In the genomic region with DNA sequence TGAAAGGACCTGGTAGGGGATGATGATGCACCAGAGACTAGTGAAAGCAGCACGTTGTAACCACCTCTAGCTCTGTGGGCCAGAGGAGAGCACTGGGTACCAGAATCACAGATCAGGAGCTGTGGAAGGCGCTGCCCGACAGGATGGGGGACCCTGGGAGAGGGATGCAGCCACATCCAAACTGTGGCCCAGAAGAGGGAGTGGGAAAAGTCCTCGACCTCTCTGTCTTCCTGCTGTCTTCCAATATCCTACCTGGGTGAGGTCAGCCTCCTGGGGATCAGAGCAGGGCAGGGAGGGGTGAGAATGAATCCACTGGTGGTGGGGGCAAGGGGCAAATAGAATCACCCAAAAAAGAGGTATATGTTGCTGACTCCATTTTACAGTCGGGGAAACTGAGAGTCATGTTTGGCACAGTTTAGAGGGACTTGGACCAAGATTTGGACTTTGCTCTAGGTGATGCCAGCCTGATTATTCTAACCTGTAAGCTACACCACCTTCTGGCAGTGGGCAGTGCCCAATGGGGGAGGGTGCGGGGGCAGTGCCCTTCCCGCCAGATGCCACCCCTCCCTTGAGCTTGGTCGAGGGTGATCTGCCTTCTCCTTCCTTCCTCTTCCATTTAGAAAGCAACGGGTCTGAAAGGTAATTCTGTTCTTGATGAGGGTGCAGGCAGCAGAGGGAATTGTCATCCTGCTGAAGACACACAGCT, we compare ENCODE assay signal across 12 cellular contexts.
DNase-seq lines count a peak whose midpoint lies in the region; ATAC-seq, FAIRE-seq and TF ChIP-seq lines count a peak whose summit lies in the region.
"Had no signal": no experiment of that assay in that cellular context is flagged by ENCODE, and none has a peak within 500 bp of the region (broad histone marks: within the 10 kb centered on the region; RNA-seq: fewer than 3 reads in every experiment).

No MANE protein-coding gene starts in this region.

- DNase-seq in RWPE1 (ENCODE audit: low spot score) (no peak), left lobe of liver (ENCODE audit: low spot score) (peak; percentile 60), small intestine (peak; percentile 67), NOMO-1 (lab: John Stamatoyannopoulos, UW; ENCODE audit: unreplicated experiment in 2 of 2) (no peak), superior temporal gyrus (ENCODE audit: extremely low spot score) (no peak)
- DNase-seq: NCI-H1417; NK-92 treated with Interleukin-12 subunit alpha and Interleukin-12 subunit beta, amount 100 ng/mL, for 24 hours; stimulated activated naive CD8-positive, alpha-beta T cell treated with anti-CD3 and anti-CD28 coated beads, Interleukin-15, Interleukin-2, amounts not matched to agents 100 U/mL and 50 U/mL, for 24 hours had no signal

- FAIRE-seq in small intestine (lab: Jason Lieb, UNC), result no peak

- CTCF ChIA-PET in HEK293 (lab: Yijun Ruan, JAX) (interaction anchor here (1.3 to 6.9 kb wide), 2 partner anchors 27 to 36 kb away, joined by 6 to 33 read pairs; no protein-coding TSS in a partner anchor), RWPE1 (lab: Yijun Ruan, JAX) (interaction anchor here (0.6 kb wide), 2 partner anchors 171 to 1354 kb away, joined by 3 to 4 read pairs; no protein-coding TSS in a partner anchor)

- H3K27me3 ChIP-seq in small intestine (ENCODE audit: control insufficient read depth in 2 of 2, insufficient read depth in 2 of 2, low read length in 2 of 2), result no peaks in the 10 kb centered on the region

- POLR2A ChIA-PET in HEK293 (lab: Yijun Ruan, JAX), result no interaction called here
- POLR2A ChIA-PET in RWPE1 (lab: Yijun Ruan, JAX; ENCODE audit: low non-redundant PET), result no interaction called here

- H3K27ac ChIP-seq in HEK293 (ENCODE audit: extremely low read depth, low read depth, low read length) (no peak overlapping the region), RWPE1 (peak overlapping the region; percentile 86; the same call in 1 of the 2 replicates), small intestine (ENCODE audit: low read depth in 1 of 2, low read length in 1 of 2) (no peak overlapping the region)

- H3K36me3 ChIP-seq in HEK293 (ENCODE audit: control insufficient read depth in 2 of 2, insufficient read depth in 1 of 2, low read length in 2 of 2) (no peaks in the 10 kb centered on the region), small intestine (ENCODE audit: control insufficient read depth in 2 of 2, insufficient read depth in 2 of 2, low read length in 2 of 2) (no peaks in the 10 kb centered on the region)

- no peak overlapping the region for H3K4me3 ChIP-seq in HEK293 (ENCODE audit: low read depth, low read length)
- H3K4me3 ChIP-seq in small intestine (ENCODE audit: low read depth in 1 of 2, low read length in 2 of 2), result no peak overlapping the region
- H3K4me3 ChIP-seq: dorsolateral prefrontal cortex had no signal

- H3K9me3 ChIP-seq in HEK293 (ENCODE audit: control insufficient read depth, insufficient read depth, low read depth, low read length) (no peaks in the 10 kb centered on the region), small intestine (ENCODE audit: control insufficient read depth, low read depth) (no peaks in the 10 kb centered on the region)

- 31 to 58% (median 38%) methylated on average over 9 of the region's 9 CpGs for WGBS in small intestine, 3 donors

- TF ChIP-seq CTCF in HEK293 (tag by site-specific recombination; IDR thresholded peaks at IDR 0.05), result no peak
- no peak for TF ChIP-seq CTCF in RWPE1 (conservative IDR thresholded peaks at IDR 0.05; ENCODE audit: low read depth)

- peaks cover 7% of the 10 kb centered on the region; the same call in 1 of the 2 replicates for H3K4me1 ChIP-seq in HEK293 (ENCODE audit: control insufficient read depth, insufficient read depth, low read length)
- peaks cover 0 to 16% of the 10 kb centered on the region in 2 donors for H3K4me1 ChIP-seq in small intestine (ENCODE audit: control insufficient read depth in 2 of 2, insufficient read depth in 1 of 2, low read depth in 1 of 2, low read length in 1 of 2)

- ATAC-seq in left lobe of liver (peak; percentile 48), HG02840 (IDR thresholded peaks at IDR 0.05; ENCODE audit: low FRiP score, unreplicated experiment) (no peak)
- ATAC-seq: naive thymus-derived CD4-positive, alpha-beta T cell; stimulated activated naive CD8-positive, alpha-beta T cell treated with anti-CD3 and anti-CD28 coated beads, Interleukin-15, Interleukin-2, amounts not matched to agents 100 U/mL and 50 U/mL, for 24 hours had no signal

TF ChIP-seq in HEK293, 187 proteins besides CTCF, POLR2A, EP300 and RAD21:
- no peak for TF ChIP-seq PRDM2 (tag by site-specific recombination; IDR thresholded peaks at IDR 0.05; ENCODE audit: borderline replicate concordance)
- TF ChIP-seq ZNF341 (tag by site-specific recombination; IDR thresholded peaks at IDR 0.05; ENCODE audit: low read depth), result peak; percentile 72
- no peak for TF ChIP-seq ZIC2 (tag by site-specific recombination; IDR thresholded peaks at IDR 0.05)
- no peak for TF ChIP-seq ZNF146 (tag by site-specific recombination; IDR thresholded peaks at IDR 0.05)
- TF ChIP-seq, protein P1, sequence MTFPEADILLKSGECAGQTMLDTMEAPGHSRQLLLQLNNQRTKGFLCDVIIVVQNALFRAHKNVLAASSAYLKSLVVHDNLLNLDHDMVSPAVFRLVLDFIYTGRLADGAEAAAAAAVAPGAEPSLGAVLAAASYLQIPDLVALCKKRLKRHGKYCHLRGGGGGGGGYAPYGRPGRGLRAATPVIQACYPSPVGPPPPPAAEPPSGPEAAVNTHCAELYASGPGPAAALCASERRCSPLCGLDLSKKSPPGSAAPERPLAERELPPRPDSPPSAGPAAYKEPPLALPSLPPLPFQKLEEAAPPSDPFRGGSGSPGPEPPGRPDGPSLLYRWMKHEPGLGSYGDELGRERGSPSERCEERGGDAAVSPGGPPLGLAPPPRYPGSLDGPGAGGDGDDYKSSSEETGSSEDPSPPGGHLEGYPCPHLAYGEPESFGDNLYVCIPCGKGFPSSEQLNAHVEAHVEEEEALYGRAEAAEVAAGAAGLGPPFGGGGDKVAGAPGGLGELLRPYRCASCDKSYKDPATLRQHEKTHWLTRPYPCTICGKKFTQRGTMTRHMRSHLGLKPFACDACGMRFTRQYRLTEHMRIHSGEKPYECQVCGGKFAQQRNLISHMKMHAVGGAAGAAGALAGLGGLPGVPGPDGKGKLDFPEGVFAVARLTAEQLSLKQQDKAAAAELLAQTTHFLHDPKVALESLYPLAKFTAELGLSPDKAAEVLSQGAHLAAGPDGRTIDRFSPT (tag by site-specific recombination; IDR thresholded peaks at IDR 0.05), result 0 out of 2 replicates have a peak, but pooled peaks have one; percentile 55
TF ChIP-seq in HEK293: peak in this region for 2.

Comparison
In these comparisons a context has a peak if more than half of its experiments do, and no peak if none do; other contexts are left out.
1. DNase-seq: peak in left lobe of liver (single experiment) and small intestine (single experiment); none in RWPE1 (single experiment), NOMO-1 (0 of 2) and superior temporal gyrus (single experiment).